ENCODE assay signal across 12 cellular contexts in genomic region chr3:152470893-152471292, GRCh38.
"Had no signal": no experiment of that assay in that cellular context is flagged by ENCODE, and none has a peak within 500 bp of the region (broad histone marks: within the 10 kb centered on the region; RNA-seq: fewer than 3 reads in every experiment).

No MANE protein-coding gene starts in this region.

- H3K4me3 Mint-ChIP-seq: brain; dendritic cell treated with granulocyte-macrophage colony-stimulating factor and Interleukin-4, amounts not matched to agents 40 ng/mL and 50 ng/mL, for 4 days; stimulated activated naive CD8-positive, alpha-beta T cell treated with anti-CD3 and anti-CD28 coated beads, Interleukin-15, Interleukin-2, amounts not matched to agents 100 ng/mL and 50 ng/mL, for 24 hours had no signal

- DNase-seq: activated CD4-positive, alpha-beta T cell treated with anti-CD3 and anti-CD28 coated beads for 1 hour; activated CD4-positive, alpha-beta T cell treated with anti-CD3 and anti-CD28 coated beads, Interleukin-2, amount 50 U/mL, for 48 hours; activated CD8-positive, alpha-beta memory T cell treated with anti-CD3 and anti-CD28 coated beads, Interleukin-2, amount 50 U/mL, for 48 hours; activated naive CD4-positive, alpha-beta T cell treated with Interleukin-2 at 50 U/mL for 16 hours; hippocampal formation; kidney glomerular epithelial cell; SW 1271; T-helper 9 cell; upper lobe of left lung had no signal

- H3K9me3 Mint-ChIP-seq: dendritic cell treated with granulocyte-macrophage colony-stimulating factor and Interleukin-4, amounts not matched to agents 40 ng/mL and 50 ng/mL, for 4 days; stimulated activated naive CD8-positive, alpha-beta T cell treated with anti-CD3 and anti-CD28 coated beads, Interleukin-15, Interleukin-2, amounts not matched to agents 100 ng/mL and 50 ng/mL, for 24 hours had no signal

- H3K27me3 Mint-ChIP-seq: brain; stimulated activated naive CD8-positive, alpha-beta T cell treated with anti-CD3 and anti-CD28 coated beads, Interleukin-15, Interleukin-2, amounts not matched to agents 100 ng/mL and 50 ng/mL, for 24 hours had no signal

- H3K27ac Mint-ChIP-seq: brain; dendritic cell treated with granulocyte-macrophage colony-stimulating factor and Interleukin-4, amounts not matched to agents 40 ng/mL and 50 ng/mL, for 4 days; stimulated activated naive CD8-positive, alpha-beta T cell treated with anti-CD3 and anti-CD28 coated beads, Interleukin-15, Interleukin-2, amounts not matched to agents 100 ng/mL and 50 ng/mL, for 24 hours had no signal

- H3K4me1 Mint-ChIP-seq: brain had no signal
